Comparison of ENCODE assay signal across 1 cellular context in genomic region chr3:45582407-45582806, GRCh38.
TF ChIP-seq lines count a peak whose summit lies in the region.

No MANE protein-coding gene starts in this region.

TF ChIP-seq in GM12878, 131 proteins besides CTCF, POLR2A, EP300 and RAD21:
- no peak for TF ChIP-seq GATAD2B (conservative IDR thresholded peaks at IDR 0.05; ENCODE audit: low read depth)
